ENCODE assay signal across 17 cellular contexts in the genomic region with DNA sequence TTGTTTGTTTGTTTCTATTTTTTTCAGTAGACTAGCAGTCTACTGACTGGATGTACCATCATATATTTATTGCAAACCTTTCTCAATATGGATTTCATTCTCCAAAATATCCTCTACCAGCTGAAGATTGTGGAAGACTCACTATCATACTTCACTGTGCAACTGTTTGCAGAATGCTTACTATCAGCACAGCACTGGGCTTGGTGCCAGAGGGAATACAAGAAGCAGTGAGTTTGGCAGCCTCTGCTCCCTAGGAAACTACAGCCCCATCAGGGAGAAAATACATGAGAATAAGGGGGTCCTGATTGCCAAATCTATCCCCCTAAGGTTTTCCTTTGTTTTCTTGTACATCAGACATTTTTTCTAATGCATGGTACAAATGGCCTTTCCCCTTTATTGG. TPM values are rescaled to one million over a fixed set of nuclear protein-coding genes. Genes with fewer than 3 reads are reported as not detected.
DNase-seq lines count a peak whose midpoint lies in the region; ATAC-seq and TF ChIP-seq lines count a peak whose summit lies in the region.
"Had no signal": no experiment of that assay in that cellular context is flagged by ENCODE, and none has a peak within 500 bp of the region (broad histone marks: within the 10 kb centered on the region; RNA-seq: fewer than 3 reads in every experiment).

No MANE protein-coding gene starts in this region.

- no peak overlapping the region for H3K4me3 ChIP-seq in body of pancreas
- no peak overlapping the region for H3K4me3 ChIP-seq in thyroid gland (replicated peaks in 1 of 3)
- H3K4me3 ChIP-seq: coronary artery had no signal

- H3K27ac ChIP-seq in body of pancreas = no peak overlapping the region
- H3K27ac ChIP-seq in thyroid gland = no peak overlapping the region
- H3K27ac ChIP-seq: coronary artery had no signal

- no peaks in the 10 kb centered on the region for H3K36me3 ChIP-seq in body of pancreas (replicated peaks in 1 of 2; ENCODE audit: insufficient read depth in 1 of 2, low read depth in 2 of 2)
- H3K36me3 ChIP-seq in thyroid gland = no peaks in the 10 kb centered on the region

- no peaks in the 10 kb centered on the region for H3K9me3 ChIP-seq in body of pancreas
- no peaks in the 10 kb centered on the region for H3K9me3 ChIP-seq in thyroid gland

- ATAC-seq in Right ventricle myocardium inferior (peak; percentile 67), body of pancreas (no peak)
- ATAC-seq: HCT116 had no signal

- H3K27me3 Mint-ChIP-seq in immature natural killer cell (ENCODE audit: low read depth in 3 of 3) = peaks cover 6 to 20% (median 7%) of the 10 kb centered on the region in 3 donors

- H3K4me1 ChIP-seq in body of pancreas (no peaks in the 10 kb centered on the region), thyroid gland (no peaks in the 10 kb centered on the region)

- H3K36me3 Mint-ChIP-seq in immature natural killer cell = no peaks in the 10 kb centered on the region

- DNase-seq in Right ventricle myocardium inferior (ENCODE audit: missing footprints) = peak; percentile 86
- no peak for DNase-seq in cardiac septum (ENCODE audit: low spot score)
- DNase-seq in body of pancreas = peak; percentile 37 to 80 (median 62)
- peak; percentile 10 for DNase-seq in inferior parietal cortex (ENCODE audit: extremely low spot score)
- peak; percentile 67 to 76 for DNase-seq in thyroid gland
- DNase-seq in immature natural killer cell = no peak
- no peak for DNase-seq in AG20443 (ENCODE audit: low spot score)
- DNase-seq in NCI-H2107 treated with DMSO at 0.1 percent for 48 hours (lab: John Stamatoyannopoulos, UW; ENCODE audit: unreplicated experiment) = no peak
- DNase-seq: activated naive CD4-positive, alpha-beta T cell treated with Interleukin-2 at 50 U/mL for 16 hours; glutamatergic neuron; mammary epithelial cell; NCI-H2227 treated with DMSO at 0.1 percent for 48 hours; RPMI8226; stimulated activated CD4-positive, alpha-beta T cell treated with anti-CD3 and anti-CD28 coated beads, Interleukin-4, amount 100 ng/mL, for 1 hour; stimulated activated naive CD4-positive, alpha-beta T cell treated with Interleukin-2 at 50 U/mL for 16 hours had no signal

- intact Hi-C loops in Right ventricle myocardium inferior (cut with DNase I) (no loop called here), cardiac septum (cut with DNase I) (no loop called here), body of pancreas (cut with DNase I) (no loop called here), thyroid gland (cut with DNase I) (no loop called here)

- TF ChIP-seq CTCF in body of pancreas (IDR thresholded peaks at IDR 0.05) (no peak), thyroid gland (IDR thresholded peaks at IDR 0.05) (no peak)

- no peaks in the 10 kb centered on the region for H3K9me3 Mint-ChIP-seq in immature natural killer cell

- H3K4me3 Mint-ChIP-seq in immature natural killer cell = no peak overlapping the region

- H3K27me3 ChIP-seq in body of pancreas (no peaks in the 10 kb centered on the region), thyroid gland (no peaks in the 10 kb centered on the region)

- H3K4me1 Mint-ChIP-seq in immature natural killer cell = no peaks in the 10 kb centered on the region

- H3K27ac Mint-ChIP-seq in immature natural killer cell = no peak overlapping the region

- TF ChIP-seq POLR2A in body of pancreas (IDR thresholded peaks at IDR 0.05) (no peak), thyroid gland (IDR thresholded peaks at IDR 0.05) (no peak)

RNA-seq across cellular contexts. Expression of a gene that starts 27.5 kb away (rescaled TPM):
- total RNA-seq in Right ventricle myocardium inferior = 1.5 TPM
- 2.9 TPM for total RNA-seq in cardiac septum
- 1 to 10 TPM in 1 of 2 donors, under 1 TPM in 1; 0.26 to 1.6 TPM for total RNA-seq in body of pancreas
- total RNA-seq in thyroid gland = 1 to 10 TPM in 1 of 4 donors, under 1 TPM in 2, not detected in 1; 0.21 to 1.6 (median 0.78) TPM
- polyA plus RNA-seq in immature natural killer cell = not detected
- total RNA-seq: mammary epithelial cell had no signal

Comparison
In these comparisons a context has a peak if more than half of its experiments do, and no peak if none do; other contexts are left out.
1. DNase-seq: peak in Right ventricle myocardium inferior (single experiment), body of pancreas (4 of 4), inferior parietal cortex (single experiment) and thyroid gland (2 of 2); none in cardiac septum (single experiment), immature natural killer cell (0 of 3), AG20443 (single experiment) and NCI-H2107 treated with DMSO at 0.1 percent for 48 hours (single experiment).